In genomic region chr3:119395923-119396358, GRCh38 we compare ENCODE assay signal across 12 cellular contexts.
A peak's percentile ranks its signal among the peaks of the same experiment; 100 is the strongest.
DNase-seq lines count a peak whose midpoint lies in the region; ATAC-seq lines count a peak whose summit lies in the region.
"Had no signal": no experiment of that assay in that cellular context is flagged by ENCODE, and none has a peak within 500 bp of the region (broad histone marks: within the 10 kb centered on the region; RNA-seq: fewer than 3 reads in every experiment).

No MANE protein-coding gene starts in this region.

- H3K4me3 Mint-ChIP-seq in CD4-positive, alpha-beta memory T cell, result no peak overlapping the region
- no peak overlapping the region for H3K4me3 Mint-ChIP-seq in T-cell
- H3K4me3 Mint-ChIP-seq in activated naive CD4-positive, alpha-beta T cell treated with anti-CD3 and anti-CD28 coated beads, Interleukin-2, amount 10 ng/mL, durations not matched to agents 7 days and 5 days, result no peak overlapping the region

- H3K4me1 Mint-ChIP-seq in CD4-positive, alpha-beta memory T cell, result peaks cover 5 to 20% (median 10%) of the 10 kb centered on the region in 4 donors
- H3K4me1 Mint-ChIP-seq in T-cell, result peaks cover 7 to 18% (median 8%) of the 10 kb centered on the region in 3 donors
- peaks cover 15% of the 10 kb centered on the region for H3K4me1 Mint-ChIP-seq in activated naive CD4-positive, alpha-beta T cell treated with anti-CD3 and anti-CD28 coated beads, Interleukin-2, amount 10 ng/mL, durations not matched to agents 7 days and 5 days

- peaks cover 11% of the 10 kb centered on the region for H3K36me3 ChIP-seq in CD4-positive, alpha-beta memory T cell (ENCODE audit: insufficient read depth, low read length)

- H3K27me3 ChIP-seq in CD4-positive, alpha-beta memory T cell (ENCODE audit: insufficient read depth, low read length), result no peaks in the 10 kb centered on the region

- peaks cover 45 to 57% of the 10 kb centered on the region in 2 donors for H3K36me3 Mint-ChIP-seq in CD4-positive, alpha-beta memory T cell
- H3K36me3 Mint-ChIP-seq in T-cell, result peaks cover 61% of the 10 kb centered on the region
- H3K36me3 Mint-ChIP-seq in activated naive CD4-positive, alpha-beta T cell treated with anti-CD3 and anti-CD28 coated beads, Interleukin-2, amount 10 ng/mL, durations not matched to agents 7 days and 5 days, result no peaks in the 10 kb centered on the region

- H3K4me3 ChIP-seq in CD4-positive, alpha-beta memory T cell (ENCODE audit: low read length in 2 of 2), result no peak overlapping the region

- no peaks in the 10 kb centered on the region for H3K27me3 Mint-ChIP-seq in CD4-positive, alpha-beta memory T cell
- H3K27me3 Mint-ChIP-seq in T-cell, result no peaks in the 10 kb centered on the region
- H3K27me3 Mint-ChIP-seq in activated naive CD4-positive, alpha-beta T cell treated with anti-CD3 and anti-CD28 coated beads, Interleukin-2, amount 10 ng/mL, durations not matched to agents 7 days and 5 days, result no peaks in the 10 kb centered on the region

- peak overlapping the region in 4 of 7 donors; percentile 35 to 80 (median 62) for H3K27ac Mint-ChIP-seq in CD4-positive, alpha-beta memory T cell
- no peak overlapping the region for H3K27ac Mint-ChIP-seq in T-cell
- H3K27ac Mint-ChIP-seq in activated naive CD4-positive, alpha-beta T cell treated with anti-CD3 and anti-CD28 coated beads, Interleukin-2, amount 10 ng/mL, durations not matched to agents 7 days and 5 days, result no peak overlapping the region

- intact Hi-C loops in CD4-positive, alpha-beta memory T cell (cut with micrococcal nuclease), result no loop called here

- peaks cover 10% of the 10 kb centered on the region for H3K4me1 ChIP-seq in CD4-positive, alpha-beta memory T cell (ENCODE audit: insufficient read depth, low read length)

- peak; percentile 73 for ATAC-seq in GM19023 (IDR thresholded peaks at IDR 0.05; ENCODE audit: unreplicated experiment)
- ATAC-seq in HG02588 (IDR thresholded peaks at IDR 0.05; ENCODE audit: unreplicated experiment), result peak; percentile 86
- ATAC-seq in HG03432 (IDR thresholded peaks at IDR 0.05; ENCODE audit: unreplicated experiment), result peak; percentile 83
- ATAC-seq in T-cell (replicated peaks in 1 of 4), result no peak
- ATAC-seq: Right ventricle myocardium inferior had no signal

- H3K9me3 Mint-ChIP-seq in CD4-positive, alpha-beta memory T cell, result no peaks in the 10 kb centered on the region
- H3K9me3 Mint-ChIP-seq in T-cell, result no peaks in the 10 kb centered on the region
- no peaks in the 10 kb centered on the region for H3K9me3 Mint-ChIP-seq in activated naive CD4-positive, alpha-beta T cell treated with anti-CD3 and anti-CD28 coated beads, Interleukin-2, amount 10 ng/mL, durations not matched to agents 7 days and 5 days

- no peak overlapping the region for H3K27ac ChIP-seq in CD4-positive, alpha-beta memory T cell (ENCODE audit: low read depth, low read length)

- DNase-seq in CD4-positive, alpha-beta memory T cell, result no peak
- no peak for DNase-seq in NCI-H524 (lab: John Stamatoyannopoulos, UW)
- no peak for DNase-seq in DMS153 (lab: John Stamatoyannopoulos, UW)
- DNase-seq in T-cell, result no peak
- no peak for DNase-seq in activated naive CD4-positive, alpha-beta T cell treated with anti-CD3 and anti-CD28 coated beads, Interleukin-2, amount 10 ng/mL, durations not matched to agents 7 days and 5 days
- DNase-seq: activated CD4-positive, CD25-positive, alpha-beta regulatory T cell treated with anti-CD3 and anti-CD28 coated beads, Interleukin-2, amount 50 U/mL, for 72 hours; amniotic stem cell; NCI-H2081 treated with DMSO at 0.1 percent for 48 hours had no signal

- POLR2A ChIA-PET in CD4-positive, alpha-beta memory T cell (lab: Charles Lee; ENCODE audit: partially characterized antibody), result no interaction called here
- POLR2A ChIA-PET in T-cell (lab: Charles Lee), result no interaction called here

- CTCF ChIA-PET in CD4-positive, alpha-beta memory T cell (lab: Charles Lee; ENCODE audit: partially characterized antibody), result interaction anchor here (0.8 kb wide), 1 partner anchor 99 kb away, joined by 3 read pairs; no protein-coding TSS in a partner anchor
- CTCF ChIA-PET in T-cell (lab: Charles Lee), result no interaction called here
- CTCF ChIA-PET in activated naive CD4-positive, alpha-beta T cell treated with anti-CD3 and anti-CD28 coated beads, Interleukin-2, amount 10 ng/mL, durations not matched to agents 7 days and 5 days (lab: Charles Lee), result no interaction called here

- H3K9me3 ChIP-seq in CD4-positive, alpha-beta memory T cell (ENCODE audit: control insufficient read depth in 1 of 2, low read length in 2 of 2), result no peaks in the 10 kb centered on the region

Comparison
In these comparisons a context has a peak if more than half of its experiments do, and no peak if none do; other contexts are left out.
1. H3K27ac Mint-ChIP-seq: peak in CD4-positive, alpha-beta memory T cell (4 of 7); none in T-cell (0 of 2) and activated naive CD4-positive, alpha-beta T cell treated with anti-CD3 and anti-CD28 coated beads, Interleukin-2, amount 10 ng/mL, durations not matched to agents 7 days and 5 days (single experiment).
2. ATAC-seq: peak in GM19023 (single experiment), HG02588 (single experiment) and HG03432 (single experiment); none in T-cell (0 of 4).